Comparison of ENCODE assay signal across 23 cellular contexts in the genomic region with DNA sequence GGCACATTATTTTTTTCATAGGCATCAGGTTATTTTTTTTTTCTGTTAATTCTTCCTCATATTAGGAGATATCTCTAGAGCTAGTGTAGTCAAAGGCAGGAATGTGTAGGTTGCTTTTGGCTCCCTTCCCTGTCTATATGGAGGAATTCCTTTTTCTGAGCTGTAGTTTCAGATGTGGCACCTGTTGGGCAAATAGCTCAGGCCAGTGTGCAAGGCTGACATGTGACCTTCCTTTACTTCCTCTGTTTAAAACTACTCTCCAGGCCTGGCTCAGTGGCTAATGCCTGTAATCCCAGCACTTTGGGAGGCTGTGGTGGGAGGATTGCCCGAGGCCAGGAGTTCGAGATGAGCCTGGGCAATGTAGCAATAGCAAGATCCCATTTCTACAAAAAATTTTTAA.
"Had no signal": no experiment of that assay in that cellular context is flagged by ENCODE, and none has a peak within 500 bp of the region (broad histone marks: within the 10 kb centered on the region; RNA-seq: fewer than 3 reads in every experiment).

No MANE protein-coding gene starts in this region.

- H3K27me3 Mint-ChIP-seq: activated B cell treated with CpG ODN at 0.5 μM for 24 hours; activated naive CD8-positive, alpha-beta T cell treated with anti-CD3 and anti-CD28 coated beads, Interleukin-2, amount 50 U/mL, for 24 hours; dendritic cell treated with granulocyte-macrophage colony-stimulating factor and Interleukin-4, amounts not matched to agents 40 ng/mL and 50 ng/mL, for 4 days; natural killer cell treated with Interleukin-12 subunit alpha and Interleukin-12 subunit beta and Interleukin-15 and Interleukin-18, amount 100 ng/mL, for 72 hours; progenitor cell of endocrine pancreas had no signal

- H3K27ac Mint-ChIP-seq: activated CD8-positive, alpha-beta T cell treated with anti-CD3 and anti-CD28 coated beads, Interleukin-2, amount 10 ng/mL, durations not matched to agents 7 days and 5 days; activated naive CD8-positive, alpha-beta T cell treated with anti-CD3 and anti-CD28 coated beads, Interleukin-2, amount 50 U/mL, for 24 hours; activated T-cell treated with anti-CD3 and anti-CD28 coated beads, Interleukin-2, amount 50 U/mL, for 72 hours; dendritic cell treated with granulocyte-macrophage colony-stimulating factor and Interleukin-4, amounts not matched to agents 40 ng/mL and 50 ng/mL, for 4 days; progenitor cell of endocrine pancreas had no signal

- ATAC-seq: activated CD8-positive, alpha-beta T cell treated with anti-CD3 and anti-CD28 coated beads, Interleukin-2, amount 10 ng/mL, durations not matched to agents 7 days and 5 days; activated naive CD8-positive, alpha-beta T cell treated with anti-CD3 and anti-CD28 coated beads, Interleukin-2, amount 50 U/mL, for 24 hours; activated T-cell treated with anti-CD3 and anti-CD28 coated beads, Interleukin-2, amount 50 U/mL, for 72 hours; natural killer cell treated with Interleukin-12 subunit alpha and Interleukin-12 subunit beta and Interleukin-15 and Interleukin-18, amount 100 ng/mL, for 72 hours had no signal

- H3K36me3 Mint-ChIP-seq: natural killer cell treated with Interleukin-12 subunit alpha and Interleukin-12 subunit beta and Interleukin-15 and Interleukin-18, amount 100 ng/mL, for 72 hours had no signal

- H3K9me3 Mint-ChIP-seq: activated B cell treated with CpG ODN at 0.5 μM for 24 hours; activated naive CD8-positive, alpha-beta T cell treated with anti-CD3 and anti-CD28 coated beads, Interleukin-2, amount 50 U/mL, for 24 hours; activated T-cell treated with anti-CD3 and anti-CD28 coated beads, Interleukin-2, amount 50 U/mL, for 72 hours; dendritic cell treated with granulocyte-macrophage colony-stimulating factor and Interleukin-4, amounts not matched to agents 40 ng/mL and 50 ng/mL, for 4 days; natural killer cell treated with Interleukin-12 subunit alpha and Interleukin-12 subunit beta and Interleukin-15 and Interleukin-18, amount 100 ng/mL, for 72 hours had no signal

- H3K4me3 ChIP-seq: skin epidermis had no signal

- H3K4me3 Mint-ChIP-seq: activated B cell treated with CpG ODN at 0.5 μM for 24 hours; activated CD8-positive, alpha-beta T cell treated with anti-CD3 and anti-CD28 coated beads, Interleukin-2, amount 10 ng/mL, durations not matched to agents 7 days and 5 days; activated naive CD8-positive, alpha-beta T cell treated with anti-CD3 and anti-CD28 coated beads, Interleukin-2, amount 50 U/mL, for 24 hours; activated T-cell treated with anti-CD3 and anti-CD28 coated beads, Interleukin-2, amount 50 U/mL, for 72 hours; dendritic cell treated with granulocyte-macrophage colony-stimulating factor and Interleukin-4, amounts not matched to agents 40 ng/mL and 50 ng/mL, for 4 days; natural killer cell treated with Interleukin-12 subunit alpha and Interleukin-12 subunit beta and Interleukin-15 and Interleukin-18, amount 100 ng/mL, for 72 hours had no signal

- DNase-seq: activated B cell treated with CpG ODN at 0.5 μM for 24 hours; activated CD4-positive, alpha-beta T cell treated with anti-CD3 and anti-CD28 coated beads for 48 hours; activated CD8-positive, alpha-beta memory T cell treated with anti-CD3 and anti-CD28 coated beads, Interleukin-2, amount 50 U/mL, for 48 hours; activated CD8-positive, alpha-beta T cell treated with anti-CD3 and anti-CD28 coated beads, Interleukin-2, amount 10 ng/mL, durations not matched to agents 7 days and 5 days; activated naive CD8-positive, alpha-beta T cell treated with anti-CD3 and anti-CD28 coated beads, Interleukin-2, amount 50 U/mL, for 24 hours; activated T-cell treated with anti-CD3 and anti-CD28 coated beads, Interleukin-2, amount 50 U/mL, for 72 hours; effector memory CD4-positive, alpha-beta T cell; foreskin fibroblast; head of caudate nucleus; kidney glomerular epithelial cell; left ventricle myocardium superior; mesenchymal stem cell; occipital lobe; right cardiac atrium; stimulated activated CD4-positive, alpha-beta T cell treated with anti-CD3 and anti-CD28 coated beads, Interleukin-15, amount 100 ng/mL, for 24 hours; stimulated activated CD4-positive, alpha-beta T cell treated with anti-CD3 and anti-CD28 coated beads, Interleukin-4, amount 100 ng/mL, for 1 hour; stimulated activated naive CD4-positive, alpha-beta T cell treated with Interleukin-2 at 50 U/mL for 16 hours; substantia nigra; trophoblast cell had no signal
